ENCODE assay signal across 1 cellular context in the genomic region with DNA sequence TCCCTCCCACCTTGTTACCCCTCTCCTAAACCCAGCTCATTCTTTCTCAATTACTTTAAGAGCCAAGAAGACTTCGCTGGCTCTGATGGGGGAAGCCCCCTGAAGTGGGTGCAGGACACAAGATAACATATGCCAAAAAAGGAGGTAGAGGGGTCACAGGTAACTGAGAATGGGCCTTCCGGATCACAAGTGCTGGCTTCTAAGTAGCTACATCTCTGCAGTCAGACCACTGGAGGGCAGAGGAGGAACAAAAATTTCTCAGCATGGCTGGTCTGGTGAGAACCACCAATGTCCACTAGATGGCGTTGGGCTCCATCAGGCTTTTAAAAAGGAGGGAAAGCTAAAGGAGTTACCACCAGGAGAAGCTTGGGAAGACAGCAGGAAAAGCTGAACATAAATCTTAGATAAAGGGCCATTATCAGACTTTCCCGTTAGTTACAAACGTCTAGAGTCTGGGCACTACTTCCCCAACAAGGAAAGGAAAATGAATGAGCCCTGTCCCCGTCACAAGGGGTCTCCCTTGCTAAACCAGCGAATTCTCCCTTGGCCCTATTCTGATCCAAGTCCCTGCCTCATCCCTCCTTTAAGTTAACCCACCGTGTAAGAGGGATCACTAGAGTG.
TF ChIP-seq lines count a peak whose summit lies in the region.

No MANE protein-coding gene starts in this region.

TF ChIP-seq in GM23338, 12 proteins besides CTCF, POLR2A, EP300 and RAD21:
- TF ChIP-seq JUNB (IDR thresholded peaks at IDR 0.05; ENCODE audit: unreplicated experiment) (no peak), POLR2AphosphoS5 (IDR thresholded peaks at IDR 0.05; ENCODE audit: low read depth) (no peak), STAT1 (IDR thresholded peaks at IDR 0.05; ENCODE audit: unreplicated experiment) (no peak), EZH2 (IDR thresholded peaks at IDR 0.05; ENCODE audit: low read depth, unreplicated experiment) (no peak), REST (IDR thresholded peaks at IDR 0.05; ENCODE audit: unreplicated experiment) (no peak), CREB1 (CRISPR knock-in tag; IDR thresholded peaks at IDR 0.05; ENCODE audit: low read depth) (no peak), ZNF114 (CRISPR knock-in tag; IDR thresholded peaks at IDR 0.05) (no peak), EZH2phosphoT487 (IDR thresholded peaks at IDR 0.05; ENCODE audit: unreplicated experiment) (no peak), ZNF331 (CRISPR knock-in tag; IDR thresholded peaks at IDR 0.05; ENCODE audit: low read depth) (no peak), NANOG (IDR thresholded peaks at IDR 0.05; ENCODE audit: borderline replicate concordance) (no peak; the same call in 1 of the 2 replicates)
- TF ChIP-seq, protein P1, sequence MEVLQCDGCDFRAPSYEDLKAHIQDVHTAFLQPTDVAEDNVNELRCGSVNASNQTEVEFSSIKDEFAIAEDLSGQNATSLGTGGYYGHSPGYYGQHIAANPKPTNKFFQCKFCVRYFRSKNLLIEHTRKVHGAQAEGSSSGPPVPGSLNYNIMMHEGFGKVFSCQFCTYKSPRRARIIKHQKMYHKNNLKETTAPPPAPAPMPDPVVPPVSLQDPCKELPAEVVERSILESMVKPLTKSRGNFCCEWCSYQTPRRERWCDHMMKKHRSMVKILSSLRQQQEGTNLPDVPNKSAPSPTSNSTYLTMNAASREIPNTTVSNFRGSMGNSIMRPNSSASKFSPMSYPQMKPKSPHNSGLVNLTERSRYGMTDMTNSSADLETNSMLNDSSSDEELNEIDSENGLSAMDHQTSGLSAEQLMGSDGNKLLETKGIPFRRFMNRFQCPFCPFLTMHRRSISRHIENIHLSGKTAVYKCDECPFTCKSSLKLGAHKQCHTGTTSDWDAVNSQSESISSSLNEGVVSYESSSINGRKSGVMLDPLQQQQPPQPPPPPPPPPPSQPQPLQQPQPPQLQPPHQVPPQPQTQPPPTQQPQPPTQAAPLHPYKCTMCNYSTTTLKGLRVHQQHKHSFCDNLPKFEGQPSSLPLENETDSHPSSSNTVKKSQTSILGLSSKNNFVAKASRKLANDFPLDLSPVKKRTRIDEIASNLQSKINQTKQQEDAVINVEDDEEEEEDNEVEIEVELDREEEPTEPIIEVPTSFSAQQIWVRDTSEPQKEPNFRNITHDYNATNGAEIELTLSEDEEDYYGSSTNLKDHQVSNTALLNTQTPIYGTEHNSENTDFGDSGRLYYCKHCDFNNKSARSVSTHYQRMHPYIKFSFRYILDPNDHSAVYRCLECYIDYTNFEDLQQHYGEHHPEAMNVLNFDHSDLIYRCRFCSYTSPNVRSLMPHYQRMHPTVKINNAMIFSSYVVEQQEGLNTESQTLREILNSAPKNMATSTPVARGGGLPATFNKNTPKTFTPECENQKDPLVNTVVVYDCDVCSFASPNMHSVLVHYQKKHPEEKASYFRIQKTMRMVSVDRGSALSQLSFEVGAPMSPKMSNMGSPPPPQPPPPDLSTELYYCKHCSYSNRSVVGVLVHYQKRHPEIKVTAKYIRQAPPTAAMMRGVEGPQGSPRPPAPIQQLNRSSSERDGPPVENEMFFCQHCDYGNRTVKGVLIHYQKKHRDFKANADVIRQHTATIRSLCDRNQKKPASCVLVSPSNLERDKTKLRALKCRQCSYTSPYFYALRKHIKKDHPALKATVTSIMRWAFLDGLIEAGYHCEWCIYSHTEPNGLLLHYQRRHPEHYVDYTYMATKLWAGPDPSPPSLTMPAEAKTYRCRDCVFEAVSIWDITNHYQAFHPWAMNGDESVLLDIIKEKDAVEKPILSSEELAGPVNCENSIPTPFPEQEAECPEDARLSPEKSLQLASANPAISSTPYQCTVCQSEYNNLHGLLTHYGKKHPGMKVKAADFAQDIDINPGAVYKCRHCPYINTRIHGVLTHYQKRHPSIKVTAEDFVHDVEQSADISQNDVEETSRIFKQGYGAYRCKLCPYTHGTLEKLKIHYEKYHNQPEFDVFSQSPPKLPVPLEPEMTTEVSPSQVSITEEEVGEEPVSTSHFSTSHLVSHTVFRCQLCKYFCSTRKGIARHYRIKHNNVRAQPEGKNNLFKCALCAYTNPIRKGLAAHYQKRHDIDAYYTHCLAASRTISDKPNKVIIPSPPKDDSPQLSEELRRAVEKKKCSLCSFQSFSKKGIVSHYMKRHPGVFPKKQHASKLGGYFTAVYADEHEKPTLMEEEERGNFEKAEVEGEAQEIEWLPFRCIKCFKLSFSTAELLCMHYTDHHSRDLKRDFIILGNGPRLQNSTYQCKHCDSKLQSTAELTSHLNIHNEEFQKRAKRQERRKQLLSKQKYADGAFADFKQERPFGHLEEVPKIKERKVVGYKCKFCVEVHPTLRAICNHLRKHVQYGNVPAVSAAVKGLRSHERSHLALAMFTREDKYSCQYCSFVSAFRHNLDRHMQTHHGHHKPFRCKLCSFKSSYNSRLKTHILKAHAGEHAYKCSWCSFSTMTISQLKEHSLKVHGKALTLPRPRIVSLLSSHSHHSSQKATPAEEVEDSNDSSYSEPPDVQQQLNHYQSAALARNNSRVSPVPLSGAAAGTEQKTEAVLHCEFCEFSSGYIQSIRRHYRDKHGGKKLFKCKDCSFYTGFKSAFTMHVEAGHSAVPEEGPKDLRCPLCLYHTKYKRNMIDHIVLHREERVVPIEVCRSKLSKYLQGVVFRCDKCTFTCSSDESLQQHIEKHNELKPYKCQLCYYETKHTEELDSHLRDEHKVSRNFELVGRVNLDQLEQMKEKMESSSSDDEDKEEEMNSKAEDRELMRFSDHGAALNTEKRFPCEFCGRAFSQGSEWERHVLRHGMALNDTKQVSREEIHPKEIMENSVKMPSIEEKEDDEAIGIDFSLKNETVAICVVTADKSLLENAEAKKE (CRISPR knock-in tag; IDR thresholded peaks at IDR 0.05), result no peak
- TF ChIP-seq, protein P2, sequence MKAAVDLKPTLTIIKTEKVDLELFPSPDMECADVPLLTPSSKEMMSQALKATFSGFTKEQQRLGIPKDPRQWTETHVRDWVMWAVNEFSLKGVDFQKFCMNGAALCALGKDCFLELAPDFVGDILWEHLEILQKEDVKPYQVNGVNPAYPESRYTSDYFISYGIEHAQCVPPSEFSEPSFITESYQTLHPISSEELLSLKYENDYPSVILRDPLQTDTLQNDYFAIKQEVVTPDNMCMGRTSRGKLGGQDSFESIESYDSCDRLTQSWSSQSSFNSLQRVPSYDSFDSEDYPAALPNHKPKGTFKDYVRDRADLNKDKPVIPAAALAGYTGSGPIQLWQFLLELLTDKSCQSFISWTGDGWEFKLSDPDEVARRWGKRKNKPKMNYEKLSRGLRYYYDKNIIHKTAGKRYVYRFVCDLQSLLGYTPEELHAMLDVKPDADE (IDR thresholded peaks at IDR 0.05), result no peak
